ENCODE assay signal across 16 cellular contexts in the genomic region with DNA sequence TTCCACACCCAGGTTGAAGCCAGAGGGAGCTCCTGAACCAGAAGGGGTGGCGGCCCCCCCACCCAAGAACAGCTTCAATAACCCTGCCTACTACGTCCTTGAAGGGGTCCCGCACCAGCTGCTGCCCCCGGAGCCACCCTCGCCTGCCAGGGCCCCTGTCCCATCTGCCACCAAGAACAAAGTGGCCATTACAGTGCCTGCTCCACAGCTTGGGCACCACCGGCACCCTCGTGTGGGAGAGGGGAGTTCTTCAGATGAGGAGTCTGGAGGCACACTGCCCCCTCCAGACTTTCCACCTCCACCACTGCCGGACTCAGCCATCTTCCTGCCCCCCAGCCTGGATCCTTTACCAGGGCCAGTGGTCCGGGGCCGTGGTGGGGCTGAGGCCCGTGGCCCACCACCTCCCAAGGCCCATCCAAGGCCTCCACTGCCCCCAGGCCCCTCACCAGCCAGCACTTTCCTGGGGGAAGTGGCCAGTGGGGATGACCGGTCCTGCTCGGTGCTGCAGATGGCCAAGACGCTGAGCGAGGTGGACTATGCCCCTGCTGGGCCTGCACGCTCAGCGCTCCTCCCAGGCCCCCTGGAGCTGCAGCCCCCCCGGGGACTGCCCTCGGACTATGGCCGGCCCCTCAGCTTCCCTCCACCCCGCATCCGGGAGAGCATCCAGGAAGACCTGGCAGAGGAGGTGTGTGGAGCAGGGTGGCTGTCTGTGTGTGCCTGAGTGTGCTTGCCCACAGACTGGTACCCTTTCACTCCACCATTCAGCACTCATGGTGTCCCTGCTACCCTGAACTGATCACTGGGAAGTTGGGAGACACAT. TPM values are rescaled to one million over a fixed set of nuclear protein-coding genes. Genes with fewer than 3 reads are reported as not detected.
DNase-seq lines count a peak whose midpoint lies in the region; ATAC-seq and TF ChIP-seq lines count a peak whose summit lies in the region.
"Had no signal": no experiment of that assay in that cellular context is flagged by ENCODE, and none has a peak within 500 bp of the region (broad histone marks: within the 10 kb centered on the region; RNA-seq: fewer than 3 reads in every experiment).

No MANE protein-coding gene starts in this region.

- H3K36me3 Mint-ChIP-seq in H9 (ENCODE audit: insufficient read depth in 1 of 3, low read depth in 3 of 3): peaks cover 20 to 58% (median 40%) of the 10 kb centered on the region in 3 experiments
- peaks cover 68% of the 10 kb centered on the region for H3K36me3 Mint-ChIP-seq in dendritic cell treated with granulocyte-macrophage colony-stimulating factor and Interleukin-4, amounts not matched to agents 40 ng/mL and 50 ng/mL, for 4 days (ENCODE audit: low read depth)
- H3K36me3 Mint-ChIP-seq in progenitor cell of endocrine pancreas (ENCODE audit: insufficient read depth): peaks cover 25% of the 10 kb centered on the region

- H3K4me1 ChIP-seq in H9 (ENCODE audit: insufficient read depth, low read length): peaks cover 5% of the 10 kb centered on the region; the same call in 1 of the 2 replicates
- H3K4me1 ChIP-seq in muscle layer of colon (ENCODE audit: insufficient read depth, low read length): peaks cover 50% of the 10 kb centered on the region
- peaks cover 44% of the 10 kb centered on the region for H3K4me1 ChIP-seq in suprapubic skin

- H4K20me1 ChIP-seq in H9 (ENCODE audit: control insufficient read depth, insufficient read depth, insufficient read length): peaks cover 2% of the 10 kb centered on the region

- no peak for TF ChIP-seq POLR2A in suprapubic skin (IDR thresholded peaks at IDR 0.05)

- WGBS in H9 (ENCODE audit: extremely low coverage, insufficient read length, low lambda C conversion rate): no CpG with 5 or more reads among the region's 22 CpGs
- WGBS in suprapubic skin: no CpG with 5 or more reads among the region's 22 CpGs

- H2BK5ac ChIP-seq in H9 (ENCODE audit: insufficient read length, low read length): no peak overlapping the region

- no peaks in the 10 kb centered on the region for H3K79me1 ChIP-seq in H9 (ENCODE audit: insufficient read depth, low read depth, low read length, poor library complexity, severe bottlenecking)

- no peak overlapping the region for H3T11ph ChIP-seq in H9 (ENCODE audit: low read length)

- no peaks in the 10 kb centered on the region for H3K79me2 ChIP-seq in H9 (ENCODE audit: insufficient read depth, low read length)

- TF ChIP-seq CTCF in H9 (conservative IDR thresholded peaks at IDR 0.05) (0 out of 3 replicates have a peak, but pooled peaks have one; percentile 15), progenitor cell of endocrine pancreas (IDR thresholded peaks at IDR 0.05; ENCODE audit: unreplicated experiment) (no peak), suprapubic skin (IDR thresholded peaks at IDR 0.05) (no peak)

- H3K9ac ChIP-seq in H9 (ENCODE audit: extremely low read depth, insufficient read length, low read length) (no peak overlapping the region), muscle layer of colon (ENCODE audit: low read length) (no peak overlapping the region)

- H2AK5ac ChIP-seq in H9 (ENCODE audit: insufficient read length, low read length): no peak overlapping the region

- H3K27me3 ChIP-seq in H9 (ENCODE audit: insufficient read depth, low read length): peaks cover 32% of the 10 kb centered on the region
- H3K27me3 ChIP-seq in muscle layer of colon (ENCODE audit: control insufficient read depth in 1 of 2, insufficient read depth in 2 of 2, low read length in 2 of 2): peaks cover 8 to 14% of the 10 kb centered on the region in 2 donors
- H3K27me3 ChIP-seq in suprapubic skin: peaks cover 20% of the 10 kb centered on the region
- H3K27me3 ChIP-seq: SJSA1 had no signal

- H2BK20ac ChIP-seq in H9 (ENCODE audit: low read depth, low read length, poor library complexity, severe bottlenecking): no peak overlapping the region

- TF ChIP-seq EP300 in suprapubic skin (IDR thresholded peaks at IDR 0.05): no peak

- H3K18ac ChIP-seq in H9 (ENCODE audit: insufficient read length, low read depth, low read length): no peak overlapping the region

- H3K14ac ChIP-seq in H9 (ENCODE audit: insufficient read depth, low read length): no peak overlapping the region

- H4K8ac ChIP-seq in H9 (replicated peaks; ENCODE audit: insufficient read length, low read depth, low read length): no peak overlapping the region

- H3K27ac ChIP-seq in H9 (ENCODE audit: insufficient read length, low read depth, low read length) (no peak overlapping the region), muscle layer of colon (ENCODE audit: low read depth, low read length) (peak overlapping the region; percentile 83), suprapubic skin (no peak overlapping the region)
- H3K27ac ChIP-seq: SJSA1, skin epidermis had no signal

- no peak overlapping the region for H2BK120ac ChIP-seq in H9 (ENCODE audit: low read depth, low read length, poor library complexity, severe bottlenecking)

- no peak overlapping the region for H3K23ac ChIP-seq in H9 (ENCODE audit: insufficient read length, low read depth, low read length)

- peaks cover 18% of the 10 kb centered on the region for H3K23me2 ChIP-seq in H9 (ENCODE audit: insufficient read length, low read depth, low read length, poor library complexity, severe bottlenecking)

- H3K4ac ChIP-seq in H9 (ENCODE audit: low read depth, low read length): no peak overlapping the region

- no peak overlapping the region for H4K5ac ChIP-seq in H9 (ENCODE audit: insufficient read length, low read depth, low read length)

- H3K4me3 ChIP-seq in muscle layer of colon (ENCODE audit: low read depth in 1 of 2, low read length in 2 of 2): no peak overlapping the region
- no peak overlapping the region for H3K4me3 ChIP-seq in suprapubic skin
- H3K4me3 ChIP-seq: SJSA1, skin epidermis had no signal

- H2BK12ac ChIP-seq in H9 (ENCODE audit: insufficient read length, low read depth, low read length): no peak overlapping the region

- no peak overlapping the region for H4K91ac ChIP-seq in H9 (ENCODE audit: insufficient read length, low read depth, low read length)

- peaks cover 0 to 6% of the 10 kb centered on the region in 2 experiments; a peak in 3 of 5 replicates for H3K9me3 Mint-ChIP-seq in H9
- no peaks in the 10 kb centered on the region for H3K9me3 Mint-ChIP-seq in dendritic cell treated with granulocyte-macrophage colony-stimulating factor and Interleukin-4, amounts not matched to agents 40 ng/mL and 50 ng/mL, for 4 days
- H3K9me3 Mint-ChIP-seq in progenitor cell of endocrine pancreas (ENCODE audit: low read depth): no peaks in the 10 kb centered on the region
- H3K9me3 Mint-ChIP-seq: HFFc6; stimulated activated naive CD8-positive, alpha-beta T cell treated with anti-CD3 and anti-CD28 coated beads, Interleukin-15, amount 100 ng/mL, for 72 hours had no signal

- H3K27ac Mint-ChIP-seq in H9: peak overlapping the region; percentile 31 to 87 (median 77); a peak in 5 of 7 replicates
- peak overlapping the region; percentile 61 for H3K27ac Mint-ChIP-seq in dendritic cell treated with granulocyte-macrophage colony-stimulating factor and Interleukin-4, amounts not matched to agents 40 ng/mL and 50 ng/mL, for 4 days
- no peak overlapping the region for H3K27ac Mint-ChIP-seq in progenitor cell of endocrine pancreas
- H3K27ac Mint-ChIP-seq: activated CD8-positive, alpha-beta T cell treated with anti-CD3 and anti-CD28 coated beads, Interleukin-2, amount 10 ng/mL, durations not matched to agents 7 days and 5 days; HFFc6; memory B cell had no signal

- peak; percentile 72 for DNase-seq in 8988T
- peak; percentile 36 for DNase-seq in H9
- DNase-seq in COLO668 (lab: John Stamatoyannopoulos, UW; ENCODE audit: unreplicated experiment): no peak
- DNase-seq in progenitor cell of endocrine pancreas (ENCODE audit: low spot score, unreplicated experiment): no peak
- DNase-seq in suprapubic skin (ENCODE audit: low spot score in 2 of 2): no peak
- DNase-seq: activated gamma-delta T cell, occipital lobe had no signal

- intact Hi-C loops in dendritic cell treated with granulocyte-macrophage colony-stimulating factor and Interleukin-4, amounts not matched to agents 40 ng/mL and 50 ng/mL, for 4 days (cut with micrococcal nuclease): loop anchor here (5.0 kb wide), 3 partner anchors 55 to 210 kb away; partner anchors contain the start of gene CLPB

- H3K4me3 Mint-ChIP-seq in H9 (no peak overlapping the region), progenitor cell of endocrine pancreas (ENCODE audit: low read depth) (no peak overlapping the region)
- H3K4me3 Mint-ChIP-seq in dendritic cell treated with granulocyte-macrophage colony-stimulating factor and Interleukin-4, amounts not matched to agents 40 ng/mL and 50 ng/mL, for 4 days: no peak overlapping the region
- H3K4me3 Mint-ChIP-seq: activated CD8-positive, alpha-beta T cell treated with anti-CD3 and anti-CD28 coated beads, Interleukin-2, amount 10 ng/mL, durations not matched to agents 7 days and 5 days; HFFc6; memory B cell; stimulated activated naive CD8-positive, alpha-beta T cell treated with anti-CD3 and anti-CD28 coated beads, Interleukin-15, amount 100 ng/mL, for 72 hours had no signal

- H3K27me3 Mint-ChIP-seq in H9 (ENCODE audit: low read depth) (peaks cover 27% of the 10 kb centered on the region), progenitor cell of endocrine pancreas (peaks cover 34% of the 10 kb centered on the region)
- peaks cover 44% of the 10 kb centered on the region for H3K27me3 Mint-ChIP-seq in dendritic cell treated with granulocyte-macrophage colony-stimulating factor and Interleukin-4, amounts not matched to agents 40 ng/mL and 50 ng/mL, for 4 days

- H3K4me2 ChIP-seq in H9 (ENCODE audit: insufficient read depth, insufficient read length, low read length): no peak overlapping the region

- no peak overlapping the region; the same call in 1 of the 2 replicates for H2BK15ac ChIP-seq in H9 (ENCODE audit: low read depth, low read length)

- H3K56ac ChIP-seq in H9 (ENCODE audit: insufficient read length, low read depth, low read length): no peak overlapping the region

- no peak for ATAC-seq in HG02870 (IDR thresholded peaks at IDR 0.05; ENCODE audit: unreplicated experiment)

- H3K4me1 Mint-ChIP-seq in H9 (peaks cover 21 to 36% of the 10 kb centered on the region in 2 experiments), progenitor cell of endocrine pancreas (ENCODE audit: low read depth) (peaks cover 8% of the 10 kb centered on the region)
- H3K4me1 Mint-ChIP-seq in dendritic cell treated with granulocyte-macrophage colony-stimulating factor and Interleukin-4, amounts not matched to agents 40 ng/mL and 50 ng/mL, for 4 days (ENCODE audit: low read depth): peaks cover 82% of the 10 kb centered on the region

- no peak overlapping the region for H2AFZ ChIP-seq in H9 (ENCODE audit: low read length)

- H3K9me3 ChIP-seq in H9 (ENCODE audit: control insufficient read depth, low read depth, low read length) (no peaks in the 10 kb centered on the region), muscle layer of colon (ENCODE audit: low read length) (no peaks in the 10 kb centered on the region), suprapubic skin (no peaks in the 10 kb centered on the region)
- H3K9me3 ChIP-seq: SJSA1 had no signal

- H3K36me3 ChIP-seq in muscle layer of colon (ENCODE audit: insufficient read depth, low read length): peaks cover 53% of the 10 kb centered on the region
- peaks cover 56% of the 10 kb centered on the region for H3K36me3 ChIP-seq in suprapubic skin

RNA-seq across cellular contexts. Expression of gene PHOX2A, which starts 6.7 kb away (rescaled TPM):
- total RNA-seq in H9 (2021) (1.1 and 1.4 TPM in 2 replicates), progenitor cell of endocrine pancreas (not detected in 2 replicates), suprapubic skin (not detected)
- total RNA-seq: activated CD8-positive, alpha-beta T cell treated with anti-CD3 and anti-CD28 coated beads, Interleukin-2, amount 10 ng/mL, durations not matched to agents 7 days and 5 days; HFFc6; occipital lobe; SJSA1 had no signal

RNA-seq across cellular contexts. Expression of gene INPPL1, which starts 12.8 kb away (rescaled TPM):
- 207 and 214 TPM in 2 replicates for total RNA-seq in H9 (2021)
- total RNA-seq in progenitor cell of endocrine pancreas: 389 and 394 TPM in 2 replicates
- 100 to 1,000 TPM in 1 of 4 donors, 10 to 100 TPM in 3; 31.0 to 102 (median 63.1) TPM for total RNA-seq in suprapubic skin

RNA-seq across cellular contexts. Expression of gene FOLR2, which starts 20.7 kb away (rescaled TPM):
- total RNA-seq in H9 (2021) (not detected in 2 replicates), progenitor cell of endocrine pancreas (not detected in 2 replicates), suprapubic skin (10 to 100 TPM in 1 of 4 donors, 1 to 10 TPM in 3; 3.1 to 10.1 (median 5.1) TPM)
- total RNA-seq: activated CD8-positive, alpha-beta T cell treated with anti-CD3 and anti-CD28 coated beads, Interleukin-2, amount 10 ng/mL, durations not matched to agents 7 days and 5 days; HFFc6; SJSA1 had no signal

RNA-seq across cellular contexts. Expression of gene FOLR1, which starts 45.4 kb away (rescaled TPM):
- 0.92 and 1.2 TPM in 2 replicates for total RNA-seq in H9 (2021)
- 5.6 and 6.4 TPM in 2 replicates for total RNA-seq in progenitor cell of endocrine pancreas
- total RNA-seq in suprapubic skin: 1 to 10 TPM in 3 of 4 donors, not detected in 1; 1.5 to 4.3 (median 4.3) TPM
- total RNA-seq: activated CD8-positive, alpha-beta T cell treated with anti-CD3 and anti-CD28 coated beads, Interleukin-2, amount 10 ng/mL, durations not matched to agents 7 days and 5 days; occipital lobe had no signal

Comparison
In these comparisons a context has a peak if more than half of its experiments do, and no peak if none do; other contexts are left out.
1. DNase-seq: peak in 8988T (single experiment) and H9 (single experiment); none in COLO668 (single experiment), progenitor cell of endocrine pancreas (single experiment) and suprapubic skin (0 of 2).